In the genomic region with DNA sequence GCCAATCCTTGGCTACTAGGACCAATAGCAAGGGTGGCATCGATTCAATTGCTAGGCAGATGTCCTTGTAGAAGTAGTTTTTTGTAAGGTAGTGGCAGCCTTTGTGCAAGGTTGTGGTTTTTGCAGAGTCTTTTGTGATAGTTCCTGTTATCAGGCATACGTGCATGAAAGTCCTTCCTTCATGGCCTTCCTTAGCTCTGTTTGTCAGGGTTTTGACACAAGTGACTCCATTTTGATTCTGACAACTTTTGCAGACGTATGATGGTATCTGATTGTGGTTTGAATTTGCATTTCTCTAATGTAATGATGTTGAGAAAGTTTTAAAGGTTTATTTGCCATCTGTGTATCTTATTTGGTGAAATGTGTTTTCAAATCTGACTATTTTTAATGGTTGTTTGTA, we compare ENCODE assay signal across 1 cellular context.
A peak's percentile ranks its signal among the peaks of the same experiment; 100 is the strongest.
TF ChIP-seq lines count a peak whose summit lies in the region.

No MANE protein-coding gene starts in this region.

TF ChIP-seq in K562, 482 proteins besides CTCF, POLR2A, EP300 and RAD21 (continued from another document):
- TF ChIP-seq, protein P1, sequence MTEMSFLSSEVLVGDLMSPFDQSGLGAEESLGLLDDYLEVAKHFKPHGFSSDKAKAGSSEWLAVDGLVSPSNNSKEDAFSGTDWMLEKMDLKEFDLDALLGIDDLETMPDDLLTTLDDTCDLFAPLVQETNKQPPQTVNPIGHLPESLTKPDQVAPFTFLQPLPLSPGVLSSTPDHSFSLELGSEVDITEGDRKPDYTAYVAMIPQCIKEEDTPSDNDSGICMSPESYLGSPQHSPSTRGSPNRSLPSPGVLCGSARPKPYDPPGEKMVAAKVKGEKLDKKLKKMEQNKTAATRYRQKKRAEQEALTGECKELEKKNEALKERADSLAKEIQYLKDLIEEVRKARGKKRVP (CRISPR knock-in tag; IDR thresholded peaks at IDR 0.05), result peak; percentile 34; the same call in 1 of the 2 replicates
- TF ChIP-seq MECOM (CRISPR knock-in tag; IDR thresholded peaks at IDR 0.05), result peak; percentile 76
- no peak for TF ChIP-seq TCF7L2 (IDR thresholded peaks at IDR 0.05; ENCODE audit: low read depth, low read length)
- TF ChIP-seq ZNF384 (IDR thresholded peaks at IDR 0.05; ENCODE audit: low read depth, low read length), result no peak
- TF ChIP-seq ZNF583 (CRISPR knock-in tag; IDR thresholded peaks at IDR 0.05), result 0 out of 2 replicates have a peak, but pooled peaks have one; percentile 44
- TF ChIP-seq RBFOX2 (IDR thresholded peaks at IDR 0.05; ENCODE audit: low read depth, low read length), result no peak
- TF ChIP-seq ZNF174 (CRISPR knock-in tag; IDR thresholded peaks at IDR 0.05), result no peak
- TF ChIP-seq PHTF2 (CRISPR knock-in tag; IDR thresholded peaks at IDR 0.05), result peak; percentile 64; the same call in 1 of the 2 replicates
- TF ChIP-seq, protein P2, sequence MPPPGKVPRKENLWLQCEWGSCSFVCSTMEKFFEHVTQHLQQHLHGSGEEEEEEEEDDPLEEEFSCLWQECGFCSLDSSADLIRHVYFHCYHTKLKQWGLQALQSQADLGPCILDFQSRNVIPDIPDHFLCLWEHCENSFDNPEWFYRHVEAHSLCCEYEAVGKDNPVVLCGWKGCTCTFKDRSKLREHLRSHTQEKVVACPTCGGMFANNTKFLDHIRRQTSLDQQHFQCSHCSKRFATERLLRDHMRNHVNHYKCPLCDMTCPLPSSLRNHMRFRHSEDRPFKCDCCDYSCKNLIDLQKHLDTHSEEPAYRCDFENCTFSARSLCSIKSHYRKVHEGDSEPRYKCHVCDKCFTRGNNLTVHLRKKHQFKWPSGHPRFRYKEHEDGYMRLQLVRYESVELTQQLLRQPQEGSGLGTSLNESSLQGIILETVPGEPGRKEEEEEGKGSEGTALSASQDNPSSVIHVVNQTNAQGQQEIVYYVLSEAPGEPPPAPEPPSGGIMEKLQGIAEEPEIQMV (tag; conservative IDR thresholded peaks at IDR 0.05; ENCODE audit: low read depth), result peak; percentile 54; the same call in 1 of the 2 replicates
- no peak for TF ChIP-seq SIN3A (IDR thresholded peaks at IDR 0.05; ENCODE audit: borderline replicate concordance in 2 of 2, control insufficient read depth in 1 of 2, low read depth in 2 of 2, low read length in 2 of 2)
- TF ChIP-seq, protein P3, sequence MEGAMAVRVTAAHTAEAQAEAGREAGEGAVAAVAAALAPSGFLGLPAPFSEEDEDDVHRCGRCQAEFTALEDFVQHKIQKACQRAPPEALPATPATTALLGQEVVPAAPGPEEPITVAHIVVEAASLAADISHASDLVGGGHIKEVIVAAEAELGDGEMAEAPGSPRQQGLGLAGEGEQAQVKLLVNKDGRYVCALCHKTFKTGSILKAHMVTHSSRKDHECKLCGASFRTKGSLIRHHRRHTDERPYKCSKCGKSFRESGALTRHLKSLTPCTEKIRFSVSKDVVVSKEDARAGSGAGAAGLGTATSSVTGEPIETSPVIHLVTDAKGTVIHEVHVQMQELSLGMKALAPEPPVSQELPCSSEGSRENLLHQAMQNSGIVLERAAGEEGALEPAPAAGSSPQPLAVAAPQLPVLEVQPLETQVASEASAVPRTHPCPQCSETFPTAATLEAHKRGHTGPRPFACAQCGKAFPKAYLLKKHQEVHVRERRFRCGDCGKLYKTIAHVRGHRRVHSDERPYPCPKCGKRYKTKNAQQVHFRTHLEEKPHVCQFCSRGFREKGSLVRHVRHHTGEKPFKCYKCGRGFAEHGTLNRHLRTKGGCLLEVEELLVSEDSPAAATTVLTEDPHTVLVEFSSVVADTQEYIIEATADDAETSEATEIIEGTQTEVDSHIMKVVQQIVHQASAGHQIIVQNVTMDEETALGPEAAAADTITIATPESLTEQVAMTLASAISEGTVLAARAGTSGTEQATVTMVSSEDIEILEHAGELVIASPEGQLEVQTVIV (CRISPR knock-in tag; IDR thresholded peaks at IDR 0.05; ENCODE audit: borderline replicate concordance), result 0 out of 2 replicates have a peak, but pooled peaks have one; percentile 22
- TF ChIP-seq, protein P4, sequence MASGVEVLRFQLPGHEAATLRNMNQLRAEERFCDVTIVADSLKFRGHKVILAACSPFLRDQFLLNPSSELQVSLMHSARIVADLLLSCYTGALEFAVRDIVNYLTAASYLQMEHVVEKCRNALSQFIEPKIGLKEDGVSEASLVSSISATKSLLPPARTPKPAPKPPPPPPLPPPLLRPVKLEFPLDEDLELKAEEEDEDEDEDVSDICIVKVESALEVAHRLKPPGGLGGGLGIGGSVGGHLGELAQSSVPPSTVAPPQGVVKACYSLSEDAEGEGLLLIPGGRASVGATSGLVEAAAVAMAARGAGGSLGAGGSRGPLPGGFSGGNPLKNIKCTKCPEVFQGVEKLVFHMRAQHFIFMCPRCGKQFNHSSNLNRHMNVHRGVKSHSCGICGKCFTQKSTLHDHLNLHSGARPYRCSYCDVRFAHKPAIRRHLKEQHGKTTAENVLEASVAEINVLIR (CRISPR knock-in tag; IDR thresholded peaks at IDR 0.05), result peak; percentile 63
- TF ChIP-seq C11orf30 (IDR thresholded peaks at IDR 0.05; ENCODE audit: low read depth), result no peak
- TF ChIP-seq HNRNPH1 (optimal IDR thresholded peaks at IDR 0.05; ENCODE audit: low read depth, low read length), result no peak
- TF ChIP-seq ZNF766 (CRISPR knock-in tag; conservative IDR thresholded peaks at IDR 0.05), result 0 out of 2 replicates have a peak, but pooled peaks have one; percentile 63
- TF ChIP-seq, protein P5, sequence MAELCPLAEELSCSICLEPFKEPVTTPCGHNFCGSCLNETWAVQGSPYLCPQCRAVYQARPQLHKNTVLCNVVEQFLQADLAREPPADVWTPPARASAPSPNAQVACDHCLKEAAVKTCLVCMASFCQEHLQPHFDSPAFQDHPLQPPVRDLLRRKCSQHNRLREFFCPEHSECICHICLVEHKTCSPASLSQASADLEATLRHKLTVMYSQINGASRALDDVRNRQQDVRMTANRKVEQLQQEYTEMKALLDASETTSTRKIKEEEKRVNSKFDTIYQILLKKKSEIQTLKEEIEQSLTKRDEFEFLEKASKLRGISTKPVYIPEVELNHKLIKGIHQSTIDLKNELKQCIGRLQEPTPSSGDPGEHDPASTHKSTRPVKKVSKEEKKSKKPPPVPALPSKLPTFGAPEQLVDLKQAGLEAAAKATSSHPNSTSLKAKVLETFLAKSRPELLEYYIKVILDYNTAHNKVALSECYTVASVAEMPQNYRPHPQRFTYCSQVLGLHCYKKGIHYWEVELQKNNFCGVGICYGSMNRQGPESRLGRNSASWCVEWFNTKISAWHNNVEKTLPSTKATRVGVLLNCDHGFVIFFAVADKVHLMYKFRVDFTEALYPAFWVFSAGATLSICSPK (IDR thresholded peaks at IDR 0.05; ENCODE audit: borderline replicate concordance), result no peak
- TF ChIP-seq, protein P6, sequence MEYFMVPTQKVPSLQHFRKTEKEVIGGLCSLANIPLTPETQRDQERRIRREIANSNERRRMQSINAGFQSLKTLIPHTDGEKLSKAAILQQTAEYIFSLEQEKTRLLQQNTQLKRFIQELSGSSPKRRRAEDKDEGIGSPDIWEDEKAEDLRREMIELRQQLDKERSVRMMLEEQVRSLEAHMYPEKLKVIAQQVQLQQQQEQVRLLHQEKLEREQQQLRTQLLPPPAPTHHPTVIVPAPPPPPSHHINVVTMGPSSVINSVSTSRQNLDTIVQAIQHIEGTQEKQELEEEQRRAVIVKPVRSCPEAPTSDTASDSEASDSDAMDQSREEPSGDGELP (CRISPR knock-in tag; IDR thresholded peaks at IDR 0.05; ENCODE audit: borderline replicate concordance), result no peak
- TF ChIP-seq, protein P7, sequence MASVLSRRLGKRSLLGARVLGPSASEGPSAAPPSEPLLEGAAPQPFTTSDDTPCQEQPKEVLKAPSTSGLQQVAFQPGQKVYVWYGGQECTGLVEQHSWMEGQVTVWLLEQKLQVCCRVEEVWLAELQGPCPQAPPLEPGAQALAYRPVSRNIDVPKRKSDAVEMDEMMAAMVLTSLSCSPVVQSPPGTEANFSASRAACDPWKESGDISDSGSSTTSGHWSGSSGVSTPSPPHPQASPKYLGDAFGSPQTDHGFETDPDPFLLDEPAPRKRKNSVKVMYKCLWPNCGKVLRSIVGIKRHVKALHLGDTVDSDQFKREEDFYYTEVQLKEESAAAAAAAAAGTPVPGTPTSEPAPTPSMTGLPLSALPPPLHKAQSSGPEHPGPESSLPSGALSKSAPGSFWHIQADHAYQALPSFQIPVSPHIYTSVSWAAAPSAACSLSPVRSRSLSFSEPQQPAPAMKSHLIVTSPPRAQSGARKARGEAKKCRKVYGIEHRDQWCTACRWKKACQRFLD (CRISPR knock-in tag; IDR thresholded peaks at IDR 0.05), result peak; percentile 54; the same call in 1 of the 2 replicates
- TF ChIP-seq ZNF764 (CRISPR knock-in tag; IDR thresholded peaks at IDR 0.05; ENCODE audit: low read depth), result no peak
- TF ChIP-seq ZNF75A (CRISPR knock-in tag; IDR thresholded peaks at IDR 0.05), result 0 out of 2 replicates have a peak, but pooled peaks have one; percentile 54
- no peak for TF ChIP-seq NFIC (IDR thresholded peaks at IDR 0.05)
- no peak for TF ChIP-seq ZNF408 (CRISPR knock-in tag; IDR thresholded peaks at IDR 0.05; ENCODE audit: low read depth)
- TF ChIP-seq, protein P8, sequence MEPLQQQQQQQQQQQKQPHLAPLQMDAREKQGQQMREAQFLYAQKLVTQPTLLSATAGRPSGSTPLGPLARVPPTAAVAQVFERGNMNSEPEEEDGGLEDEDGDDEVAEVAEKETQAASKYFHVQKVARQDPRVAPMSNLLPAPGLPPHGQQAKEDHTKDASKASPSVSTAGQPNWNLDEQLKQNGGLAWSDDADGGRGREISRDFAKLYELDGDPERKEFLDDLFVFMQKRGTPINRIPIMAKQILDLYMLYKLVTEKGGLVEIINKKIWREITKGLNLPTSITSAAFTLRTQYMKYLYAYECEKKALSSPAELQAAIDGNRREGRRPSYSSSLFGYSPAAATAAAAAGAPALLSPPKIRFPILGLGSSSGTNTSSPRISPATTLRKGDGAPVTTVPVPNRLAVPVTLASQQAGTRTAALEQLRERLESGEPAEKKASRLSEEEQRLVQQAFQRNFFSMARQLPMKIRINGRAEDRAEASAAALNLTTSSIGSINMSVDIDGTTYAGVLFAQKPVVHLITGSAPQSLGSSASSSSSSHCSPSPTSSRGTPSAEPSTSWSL (CRISPR knock-in tag; IDR thresholded peaks at IDR 0.05; ENCODE audit: borderline replicate concordance), result no peak
- TF ChIP-seq PHF8 (IDR thresholded peaks at IDR 0.05; ENCODE audit: borderline replicate concordance, low read length), result no peak
- TF ChIP-seq MEF2D (tag; conservative IDR thresholded peaks at IDR 0.05; ENCODE audit: low read depth), result peak; percentile 82; the same call in 1 of the 2 replicates
